In genomic region chr18:79856119-79857080, GRCh38 we compare ENCODE assay signal across 8 cellular contexts. TPM values are rescaled to one million over a fixed set of nuclear protein-coding genes. Genes with fewer than 3 reads are reported as not detected.
DNase-seq lines count a peak whose midpoint lies in the region; ATAC-seq and TF ChIP-seq lines count a peak whose summit lies in the region.

No MANE protein-coding gene starts in this region.

- no peaks in the 10 kb centered on the region for H3K27me3 ChIP-seq in prostate gland (replicated peaks; ENCODE audit: insufficient read depth)

- H3K27ac ChIP-seq in prostate gland: no peak overlapping the region

- peak; percentile 58 for ATAC-seq in GM21447 (IDR thresholded peaks at IDR 0.05; ENCODE audit: unreplicated experiment)

- DNase-seq in DMS53 (lab: John Stamatoyannopoulos, UW) (peak; percentile 94), NCI-H524 (lab: John Stamatoyannopoulos, UW) (peak; percentile 80 to 94), endothelial cell (ENCODE audit: low spot score) (peak; percentile 44), skeletal muscle cell (ENCODE audit: low read depth) (peak; percentile 9), RKO (ENCODE audit: low spot score) (no peak), SIG-M5 (lab: John Stamatoyannopoulos, UW) (no peak), prostate gland (ENCODE audit: low spot score) (no peak)

- no peaks in the 10 kb centered on the region for H3K9me3 ChIP-seq in prostate gland

- TF ChIP-seq POLR2A in prostate gland (IDR thresholded peaks at IDR 0.05): no peak

- H3K9me3 Mint-ChIP-seq in endothelial cell (ENCODE audit: unreplicated experiment): no peaks in the 10 kb centered on the region

- no peaks in the 10 kb centered on the region for H3K36me3 ChIP-seq in prostate gland

- intact Hi-C loops in prostate gland (cut with DNase I): no loop called here

- 18% methylated on average over 28 of the region's 29 CpGs for WGBS in prostate gland

- no peak overlapping the region for H3K4me3 Mint-ChIP-seq in endothelial cell (ENCODE audit: unreplicated experiment)

- TF ChIP-seq CTCF in endothelial cell (IDR thresholded peaks at IDR 0.05; ENCODE audit: unreplicated experiment): no peak
- no peak for TF ChIP-seq CTCF in prostate gland (IDR thresholded peaks at IDR 0.05)

- H3K4me3 ChIP-seq in skeletal muscle cell (ENCODE audit: low read depth, low read length) (no peak overlapping the region), prostate gland (no peak overlapping the region)

- H3K36me3 Mint-ChIP-seq in endothelial cell (ENCODE audit: low read depth, unreplicated experiment): no peaks in the 10 kb centered on the region

- H3K4me1 Mint-ChIP-seq in endothelial cell (ENCODE audit: unreplicated experiment): peaks cover 9% of the 10 kb centered on the region

- peaks cover 6% of the 10 kb centered on the region for H3K4me1 ChIP-seq in prostate gland (replicated peaks)

- H3K27me3 Mint-ChIP-seq in endothelial cell (ENCODE audit: unreplicated experiment): peaks cover 14% of the 10 kb centered on the region

- no peak overlapping the region for H3K27ac Mint-ChIP-seq in endothelial cell (ENCODE audit: unreplicated experiment)

RNA-seq across cellular contexts. Expression of gene KCNG2, which starts 58.7 kb away (rescaled TPM):
- total RNA-seq in endothelial cell (ENCODE audit: unreplicated experiment): 0.56 TPM
- 1 to 10 TPM in 1 of 2 donors, not detected in 1; 3.7 TPM for total RNA-seq in prostate gland

Comparison
In these comparisons a context has a peak if more than half of its experiments do, and no peak if none do; other contexts are left out.
1. DNase-seq: peak in DMS53 (single experiment), NCI-H524 (2 of 2), endothelial cell (single experiment) and skeletal muscle cell (single experiment); none in RKO (single experiment), SIG-M5 (single experiment) and prostate gland (single experiment).